Comparison of ENCODE assay signal across 8 cellular contexts in genomic region chr10:7184660-7185366, GRCh38.
DNase-seq lines count a peak whose midpoint lies in the region; ATAC-seq lines count a peak whose summit lies in the region.

No MANE protein-coding gene starts in this region.

- H3K27ac Mint-ChIP-seq in activated CD4-positive, alpha-beta T cell treated with anti-CD3 and anti-CD28 coated beads for 36 hours, result peak overlapping the region; percentile 89
- peak overlapping the region; percentile 75 for H3K27ac Mint-ChIP-seq in activated T-helper 17 cell treated with anti-CD3 and anti-CD28 coated beads, Interleukin-2, amount 50 U/mL, for 72 hours

- H3K4me1 Mint-ChIP-seq in activated CD4-positive, alpha-beta T cell treated with anti-CD3 and anti-CD28 coated beads for 36 hours, result peaks cover 69% of the 10 kb centered on the region
- H3K4me1 Mint-ChIP-seq in activated T-helper 17 cell treated with anti-CD3 and anti-CD28 coated beads, Interleukin-2, amount 50 U/mL, for 72 hours, result peaks cover 28% of the 10 kb centered on the region

- peak; percentile 6 for ATAC-seq in activated CD4-positive, alpha-beta T cell treated with anti-CD3 and anti-CD28 coated beads for 36 hours
- ATAC-seq in HG03097 (IDR thresholded peaks at IDR 0.05; ENCODE audit: low FRiP score, unreplicated experiment), result peak; percentile 53
- ATAC-seq in activated T-helper 17 cell treated with anti-CD3 and anti-CD28 coated beads, Interleukin-2, amount 50 U/mL, for 72 hours (replicated peaks), result no peak
- no peak for ATAC-seq in HG03442 (IDR thresholded peaks at IDR 0.05; ENCODE audit: unreplicated experiment)

- H3K36me3 Mint-ChIP-seq in activated CD4-positive, alpha-beta T cell treated with anti-CD3 and anti-CD28 coated beads for 36 hours (ENCODE audit: low read depth), result peaks cover 66% of the 10 kb centered on the region
- H3K36me3 Mint-ChIP-seq in activated T-helper 17 cell treated with anti-CD3 and anti-CD28 coated beads, Interleukin-2, amount 50 U/mL, for 72 hours (ENCODE audit: low read depth), result peaks cover 70% of the 10 kb centered on the region

- CTCF ChIA-PET in activated CD4-positive, alpha-beta T cell treated with anti-CD3 and anti-CD28 coated beads for 36 hours (lab: Charles Lee), result interaction anchor here (0.7 to 1.2 kb wide), 2 partner anchors 87 to 191 kb away, joined by 3 read pairs; no protein-coding TSS in a partner anchor

- intact Hi-C loops in activated CD4-positive, alpha-beta T cell treated with anti-CD3 and anti-CD28 coated beads for 36 hours (cut with DNase I, micrococcal nuclease), result loop anchor here (1.0 to 10.0 kb wide), 6 partner anchors 52 to 600 kb away; partner anchors contain the start of gene PRKCQ (in 1 of the 2)

- peak overlapping the region; percentile 2 for H3K4me3 Mint-ChIP-seq in activated CD4-positive, alpha-beta T cell treated with anti-CD3 and anti-CD28 coated beads for 36 hours
- peak overlapping the region; percentile 53 for H3K4me3 Mint-ChIP-seq in activated T-helper 17 cell treated with anti-CD3 and anti-CD28 coated beads, Interleukin-2, amount 50 U/mL, for 72 hours

- no peak for DNase-seq in activated CD4-positive, alpha-beta T cell treated with anti-CD3 and anti-CD28 coated beads for 36 hours
- no peak for DNase-seq in activated CD4-positive, alpha-beta T cell treated with anti-CD3 and anti-CD28 coated beads, Interleukin-2, amount 50 U/mL, for 48 hours
- DNase-seq in pons (ENCODE audit: low spot score) (peak; percentile 82), NCI-H510A treated with DMSO at 0.1 percent for 48 hours (lab: John Stamatoyannopoulos, UW) (no peak)
- no peak for DNase-seq in activated effector memory CD4-positive, alpha-beta T cell treated with Interleukin-2 at 50 U/mL for 16 hours

- POLR2A ChIA-PET in activated CD4-positive, alpha-beta T cell treated with anti-CD3 and anti-CD28 coated beads for 36 hours (lab: Charles Lee), result interaction anchor here (1.1 kb wide), 1 partner anchor 84 kb away, joined by 3 read pairs; no protein-coding TSS in a partner anchor

- H3K27me3 Mint-ChIP-seq in activated CD4-positive, alpha-beta T cell treated with anti-CD3 and anti-CD28 coated beads for 36 hours, result no peaks in the 10 kb centered on the region
- no peaks in the 10 kb centered on the region for H3K27me3 Mint-ChIP-seq in activated T-helper 17 cell treated with anti-CD3 and anti-CD28 coated beads, Interleukin-2, amount 50 U/mL, for 72 hours

- H3K9me3 Mint-ChIP-seq in activated CD4-positive, alpha-beta T cell treated with anti-CD3 and anti-CD28 coated beads for 36 hours (ENCODE audit: low read depth), result peaks cover 21% of the 10 kb centered on the region
- peaks cover 8% of the 10 kb centered on the region for H3K9me3 Mint-ChIP-seq in activated T-helper 17 cell treated with anti-CD3 and anti-CD28 coated beads, Interleukin-2, amount 50 U/mL, for 72 hours

Comparison
In these comparisons a context has a peak if more than half of its experiments do, and no peak if none do; other contexts are left out.
1. ATAC-seq: peak in activated CD4-positive, alpha-beta T cell treated with anti-CD3 and anti-CD28 coated beads for 36 hours (single experiment) and HG03097 (single experiment); none in activated T-helper 17 cell treated with anti-CD3 and anti-CD28 coated beads, Interleukin-2, amount 50 U/mL, for 72 hours (single experiment) and HG03442 (single experiment).